In the genomic region with DNA sequence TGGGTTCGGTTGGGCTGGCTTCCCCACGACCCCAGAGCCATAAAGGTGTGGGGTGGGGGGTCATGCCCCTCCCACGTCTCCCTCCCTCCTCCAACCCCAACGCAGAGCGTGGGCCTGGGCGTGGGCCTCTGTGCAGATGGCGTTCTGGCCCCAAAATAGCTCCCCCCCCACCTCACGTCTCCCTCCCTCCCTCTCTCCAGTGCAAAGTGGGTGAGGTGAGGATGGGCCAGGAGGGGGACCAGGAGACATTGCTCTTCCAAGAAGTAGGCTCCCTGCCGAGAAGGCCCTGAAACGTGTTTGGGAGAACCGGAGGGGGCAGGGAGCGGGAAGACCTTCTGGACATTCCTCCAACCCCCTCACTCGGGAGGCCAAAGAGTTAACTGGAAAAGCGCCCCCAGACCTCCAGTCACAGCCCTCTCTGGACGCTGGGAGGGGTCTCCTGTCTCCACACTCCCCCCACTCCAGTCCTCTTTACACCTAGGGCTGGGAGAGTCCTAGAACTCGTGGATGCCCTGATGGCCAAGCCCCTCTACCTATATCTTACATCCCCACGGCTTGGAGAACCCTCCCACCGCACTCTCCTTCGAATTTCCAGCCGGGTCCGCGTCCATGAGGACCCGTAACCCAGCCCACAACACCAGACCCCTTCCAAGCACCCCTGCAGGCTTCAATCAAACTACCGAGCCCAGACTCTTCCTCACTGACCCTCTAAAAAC, we compare ENCODE assay signal across 10 cellular contexts. TPM values are rescaled to one million over a fixed set of nuclear protein-coding genes. Genes with fewer than 3 reads are reported as not detected.
DNase-seq lines count a peak whose midpoint lies in the region; ATAC-seq and TF ChIP-seq lines count a peak whose summit lies in the region.
"Had no signal": no experiment of that assay in that cellular context is flagged by ENCODE, and none has a peak within 500 bp of the region (broad histone marks: within the 10 kb centered on the region; RNA-seq: fewer than 3 reads in every experiment).

No MANE protein-coding gene starts in this region.

- peak overlapping the region; percentile 35 for H3K4me3 Mint-ChIP-seq in CD4-positive, alpha-beta T cell
- peak overlapping the region; percentile 46 for H3K4me3 Mint-ChIP-seq in nephron progenitor cell
- H3K4me3 Mint-ChIP-seq: activated T-cell treated with anti-CD3 and anti-CD28 coated beads, Interleukin-2, amount 50 U/mL, for 24 hours had no signal

- no peak overlapping the region for H3K27ac ChIP-seq in CD4-positive, alpha-beta T cell (ENCODE audit: low read depth, low read length)
- H3K27ac ChIP-seq in HUES6 (ENCODE audit: low read depth, low read length): peak overlapping the region; percentile 83
- H3K27ac ChIP-seq: prostate gland had no signal

- H3K27me3 Mint-ChIP-seq in CD4-positive, alpha-beta T cell: peaks cover 83% of the 10 kb centered on the region
- H3K27me3 Mint-ChIP-seq in nephron progenitor cell (ENCODE audit: low read depth, poor library complexity): peaks cover 84% of the 10 kb centered on the region

- POLR2A ChIA-PET in CD4-positive, alpha-beta T cell (lab: Charles Lee): no interaction called here

- peak overlapping the region; percentile 74 for H3K4me3 ChIP-seq in HUES6 (ENCODE audit: low read depth, low read length)
- H3K4me3 ChIP-seq: prostate gland had no signal

- no peak overlapping the region for H3K27ac Mint-ChIP-seq in CD4-positive, alpha-beta T cell
- H3K27ac Mint-ChIP-seq in nephron progenitor cell: no peak overlapping the region
- H3K27ac Mint-ChIP-seq: activated T-cell treated with anti-CD3 and anti-CD28 coated beads, Interleukin-2, amount 50 U/mL, for 24 hours had no signal

- intact Hi-C loops in CD4-positive, alpha-beta T cell (cut with DNase I, micrococcal nuclease): no loop called here

- H3K4me1 ChIP-seq in HUES6 (ENCODE audit: control insufficient read depth, insufficient read depth, low read length): peaks cover 15% of the 10 kb centered on the region
- H3K4me1 ChIP-seq: prostate gland had no signal

- peaks cover 74% of the 10 kb centered on the region for H3K27me3 ChIP-seq in CD4-positive, alpha-beta T cell (ENCODE audit: control insufficient read depth, insufficient read depth, low read length)
- peaks cover 12% of the 10 kb centered on the region; the same call in 1 of the 2 replicates for H3K27me3 ChIP-seq in HUES6 (ENCODE audit: control insufficient read depth, insufficient read depth, low read length)

- peaks cover 12% of the 10 kb centered on the region for H3K4me1 Mint-ChIP-seq in CD4-positive, alpha-beta T cell (ENCODE audit: low read depth)
- H3K4me1 Mint-ChIP-seq in nephron progenitor cell: peaks cover 10% of the 10 kb centered on the region

- peak overlapping the region; percentile 83 for H3K9ac ChIP-seq in HUES6 (ENCODE audit: low read length)

- DNase-seq in CD4-positive, alpha-beta T cell: no peak
- DNase-seq in cerebellum (ENCODE audit: low spot score) (peak; percentile 59), nephron progenitor cell (no peak), KG1 (lab: John Stamatoyannopoulos, UW) (no peak), NCI-H1092 (lab: John Stamatoyannopoulos, UW) (no peak)

- ATAC-seq in CD4-positive, alpha-beta T cell (ENCODE audit: poor library complexity): no peak
- ATAC-seq in GM19397 (IDR thresholded peaks at IDR 0.05; ENCODE audit: unreplicated experiment) (no peak), GM21717 (IDR thresholded peaks at IDR 0.05; ENCODE audit: unreplicated experiment) (no peak)

- H3K9me3 ChIP-seq in CD4-positive, alpha-beta T cell (ENCODE audit: control insufficient read depth, low read length): no peaks in the 10 kb centered on the region
- no peaks in the 10 kb centered on the region for H3K9me3 ChIP-seq in HUES6 (ENCODE audit: control insufficient read depth, insufficient read depth, low read depth, low read length)
- H3K9me3 ChIP-seq: prostate gland had no signal

- no peaks in the 10 kb centered on the region for H3K9me3 Mint-ChIP-seq in CD4-positive, alpha-beta T cell
- no peaks in the 10 kb centered on the region for H3K9me3 Mint-ChIP-seq in nephron progenitor cell
- H3K9me3 Mint-ChIP-seq: activated T-cell treated with anti-CD3 and anti-CD28 coated beads, Interleukin-2, amount 50 U/mL, for 24 hours had no signal

- TF ChIP-seq CTCF in CD4-positive, alpha-beta T cell (IDR thresholded peaks at IDR 0.05): no peak
- no peak for TF ChIP-seq CTCF in nephron progenitor cell (IDR thresholded peaks at IDR 0.05)

- H3K36me3 Mint-ChIP-seq in CD4-positive, alpha-beta T cell (ENCODE audit: low read depth): no peaks in the 10 kb centered on the region
- H3K36me3 Mint-ChIP-seq in nephron progenitor cell (ENCODE audit: low read depth): no peaks in the 10 kb centered on the region

- H3K36me3 ChIP-seq in HUES6 (ENCODE audit: control insufficient read depth, insufficient read depth, low read length): no peaks in the 10 kb centered on the region
- H3K36me3 ChIP-seq: prostate gland had no signal

- CTCF ChIA-PET in CD4-positive, alpha-beta T cell (lab: Charles Lee): no interaction called here

RNA-seq across cellular contexts. Expression of a gene that starts 0.9 kb away (rescaled TPM):
- total RNA-seq in CD4-positive, alpha-beta T cell: under 1 TPM; 0.11 to 0.14 TPM
- total RNA-seq in cerebellum: 27.4 TPM

RNA-seq across cellular contexts. Expression of a gene that starts 32.0 kb away (rescaled TPM):
- total RNA-seq in CD4-positive, alpha-beta T cell: 10 to 100 TPM; 18.1 to 21.4 TPM
- total RNA-seq in cerebellum: 31.4 TPM

Comparison
In these comparisons a context has a peak if more than half of its experiments do, and no peak if none do; other contexts are left out.
1. RNA of a gene that starts 0.9 kb away (total RNA-seq): 27.4 TPM in cerebellum (single experiment); 0.11 to 0.14 TPM in CD4-positive, alpha-beta T cell; every median in the first group is over 10 times any median in the second.